Comparison of ENCODE assay signal across 20 cellular contexts in genomic region chr1:20390589-20391331, GRCh38.
DNase-seq lines count a peak whose midpoint lies in the region; ATAC-seq, FAIRE-seq and TF ChIP-seq lines count a peak whose summit lies in the region.
"Had no signal": no experiment of that assay in that cellular context is flagged by ENCODE, and none has a peak within 500 bp of the region (broad histone marks: within the 10 kb centered on the region; RNA-seq: fewer than 3 reads in every experiment).

No MANE protein-coding gene starts in this region.

- H2AFZ ChIP-seq in GM23248, result no peak overlapping the region
- no peak overlapping the region for H2AFZ ChIP-seq in mammary epithelial cell (ENCODE audit: low read depth, low read length)
- no peak overlapping the region for H2AFZ ChIP-seq in keratinocyte (ENCODE audit: control insufficient read depth, low read length)
- H2AFZ ChIP-seq: PC-9 had no signal

- FAIRE-seq in keratinocyte (lab: Jason Lieb, UNC) (peak; percentile 53), GM12892 (lab: Jason Lieb, UNC) (no peak)

- no TSS peak for BruUV-seq in mammary epithelial cell (replicated peaks; lab: Mats Ljungman, UMichigan)

- H3K4me3 ChIP-seq in GM23248, result no peak overlapping the region
- no peak overlapping the region for H3K4me3 ChIP-seq in mammary epithelial cell (replicated peaks in 1 of 3; ENCODE audit: insufficient read depth in 1 of 3, low read depth in 2 of 3, low read length in 3 of 3)
- H3K4me3 ChIP-seq in keratinocyte (ENCODE audit: control insufficient read depth in 2 of 3, extremely low read depth in 1 of 3, insufficient read depth in 2 of 3, low read depth in 1 of 3, low read length in 3 of 3), result no peak overlapping the region
- H3K4me3 ChIP-seq: HAP-1, PC-9 had no signal

- peaks cover 84% of the 10 kb centered on the region for H3K27me3 ChIP-seq in GM23248 (replicated peaks; ENCODE audit: insufficient read depth)
- H3K27me3 ChIP-seq in mammary epithelial cell (ENCODE audit: insufficient read depth, low read length), result peaks cover 4% of the 10 kb centered on the region
- H3K27me3 ChIP-seq in keratinocyte (ENCODE audit: control insufficient read depth, extremely low read depth, insufficient read depth, low read length), result peaks cover 33% of the 10 kb centered on the region

- H3K36me3 ChIP-seq in GM23248 (ENCODE audit: low read depth) (no peaks in the 10 kb centered on the region), mammary epithelial cell (ENCODE audit: insufficient read depth, low read length) (no peaks in the 10 kb centered on the region), keratinocyte (ENCODE audit: control insufficient read depth in 2 of 2, extremely low read depth in 1 of 2, insufficient read depth in 2 of 2, low read length in 2 of 2) (no peaks in the 10 kb centered on the region)
- H3K36me3 ChIP-seq: HAP-1 had no signal

- no peak for TF ChIP-seq POLR2A in GM12892 (IDR thresholded peaks at IDR 0.05; ENCODE audit: low read depth, low read length)

- H3K27ac ChIP-seq in GM23248 (no peak overlapping the region), mammary epithelial cell (ENCODE audit: insufficient read depth, low read depth, low read length) (no peak overlapping the region), keratinocyte (ENCODE audit: control insufficient read depth, insufficient read depth, low read length) (no peak overlapping the region)
- H3K27ac ChIP-seq: C4-2B, PC-9, RWPE1 had no signal

- in situ Hi-C loops in GM23248 (cut with MboI), result no loop called here
- in situ Hi-C loops in mammary epithelial cell (cut with MboI; ENCODE audit: low sequenced_read_pairs in 2 of 2), result no loop called here

- no peaks in the 10 kb centered on the region for H3K9me1 ChIP-seq in keratinocyte (ENCODE audit: control insufficient read depth, extremely low read depth, insufficient read depth, low read length)

- H3K9me2 ChIP-seq in GM23248 (ENCODE audit: insufficient read depth), result no peaks in the 10 kb centered on the region

- TF ChIP-seq CTCF in mammary epithelial cell (conservative IDR thresholded peaks at IDR 0.05 in 1 of 2, IDR thresholded peaks at IDR 0.05 in 1 of 2; ENCODE audit: extremely low read depth in 1 of 2, insufficient read depth in 1 of 2, low read depth in 1 of 2, low read length in 2 of 2) (no peak), keratinocyte (optimal IDR thresholded peaks at IDR 0.05 in 1 of 3, IDR thresholded peaks at IDR 0.05 in 1 of 3, conservative IDR thresholded peaks at IDR 0.05 in 1 of 3; ENCODE audit: extremely low read depth in 1 of 3, insufficient read depth in 2 of 3, low read length in 3 of 3) (no peak)

- CTCF ChIA-PET in mammary epithelial cell (lab: Charles Lee; ENCODE audit: low non-redundant PET), result interaction anchor here (0.6 kb wide), 1 partner anchor 701 kb away, joined by 3 read pairs; no protein-coding TSS in a partner anchor

- dilution Hi-C loops in mammary epithelial cell (cut with HindIII; ENCODE audit: low sequenced_read_pairs), result no loop called here
- dilution Hi-C loops in keratinocyte (cut with MboI; ENCODE audit: extremely low pct_ligation_motif_present, low sequenced_read_pairs), result no loop called here

- 40 to 49% methylated on average over 5 of the region's 5 CpGs for WGBS in GM23248 (ENCODE audit: low coverage in 1 of 2, low lambda C conversion rate in 2 of 2, missing lambda C conversion rate in 2 of 2), 2 experiments
- 9% methylated on average over 5 of the region's 5 CpGs for WGBS in mammary epithelial cell (ENCODE audit: low coverage, missing lambda C conversion rate)

- no peaks in the 10 kb centered on the region for H3F3A ChIP-seq in GM23248 (ENCODE audit: insufficient read depth)

- intact Hi-C loops in mammary epithelial cell (cut with micrococcal nuclease), result no loop called here

- no peak overlapping the region for H3K4me2 ChIP-seq in GM23248 (ENCODE audit: unreplicated experiment)
- H3K4me2 ChIP-seq in mammary epithelial cell (ENCODE audit: insufficient read depth, low read depth, low read length), result no peak overlapping the region
- H3K4me2 ChIP-seq in keratinocyte (ENCODE audit: control insufficient read depth, extremely low read depth, insufficient read depth, low read depth, low read length), result no peak overlapping the region
- H3K4me2 ChIP-seq: PC-9 had no signal

- no peaks in the 10 kb centered on the region for H3K9me3 ChIP-seq in GM23248 (ENCODE audit: low read depth)
- H3K9me3 ChIP-seq in mammary epithelial cell (replicated peaks; ENCODE audit: insufficient read depth, low read length), result no peaks in the 10 kb centered on the region
- H3K9me3 ChIP-seq in keratinocyte (ENCODE audit: control insufficient read depth, low read depth, low read length), result peaks cover 2% of the 10 kb centered on the region
- H3K9me3 ChIP-seq: HAP-1 had no signal

- H3K4me1 ChIP-seq in GM23248 (ENCODE audit: insufficient read depth) (no peaks in the 10 kb centered on the region; the same call in 1 of the 2 replicates), mammary epithelial cell (ENCODE audit: insufficient read depth, low read length) (no peaks in the 10 kb centered on the region), keratinocyte (ENCODE audit: control insufficient read depth, extremely low read depth, insufficient read depth, low read length) (peaks cover 3% of the 10 kb centered on the region)
- H3K4me1 ChIP-seq: HAP-1 had no signal

- H3K9ac ChIP-seq in GM23248 (no peak overlapping the region), mammary epithelial cell (ENCODE audit: insufficient read depth, low read length) (no peak overlapping the region), keratinocyte (ENCODE audit: control insufficient read depth, extremely low read depth, insufficient read depth, low read length) (no peak overlapping the region)

- DNase-seq in GM23248 (peak; percentile 34), HT1080 (ENCODE audit: low read depth) (peak; percentile 33), mammary epithelial cell (peak; percentile 21), keratinocyte (ENCODE audit: low read depth, low spot score) (no peak), NCI-H524 treated with DMSO at 0.1 percent for 48 hours (lab: John Stamatoyannopoulos, UW) (no peak), GM12892 (ENCODE audit: insufficient read length) (no peak), D341Med (ENCODE audit: low spot score) (no peak)
- DNase-seq: AML-193, DMS79, MV-4-11, NCI-H1694 treated with DMSO at 0.1 percent for 48 hours, NCI-H226, NCI-H526, SIG-M5 had no signal

- no peaks in the 10 kb centered on the region for H4K20me1 ChIP-seq in GM23248 (ENCODE audit: insufficient read depth)
- H4K20me1 ChIP-seq in mammary epithelial cell (ENCODE audit: insufficient read depth, low read length), result no peaks in the 10 kb centered on the region
- H4K20me1 ChIP-seq in keratinocyte (ENCODE audit: control insufficient read depth, extremely low read depth, insufficient read depth, low read length), result no peaks in the 10 kb centered on the region

- no peak for ATAC-seq in GM21528 (IDR thresholded peaks at IDR 0.05; ENCODE audit: low FRiP score, unreplicated experiment)
- ATAC-seq: SK-N-SH treated with all-trans-retinoic acid at 6 μM for 48 hours had no signal

- H3K79me2 ChIP-seq in GM23248 (ENCODE audit: insufficient read depth) (no peaks in the 10 kb centered on the region), mammary epithelial cell (ENCODE audit: insufficient read depth, low read length) (no peaks in the 10 kb centered on the region), keratinocyte (ENCODE audit: control insufficient read depth, insufficient read depth, low read length) (no peaks in the 10 kb centered on the region)

Comparison
In these comparisons a context has a peak if more than half of its experiments do, and no peak if none do; other contexts are left out.
1. DNase-seq: peak in GM23248 (single experiment), HT1080 (single experiment) and mammary epithelial cell (single experiment); none in keratinocyte (single experiment), NCI-H524 treated with DMSO at 0.1 percent for 48 hours (single experiment), GM12892 (single experiment) and D341Med (single experiment).